In the genomic region with DNA sequence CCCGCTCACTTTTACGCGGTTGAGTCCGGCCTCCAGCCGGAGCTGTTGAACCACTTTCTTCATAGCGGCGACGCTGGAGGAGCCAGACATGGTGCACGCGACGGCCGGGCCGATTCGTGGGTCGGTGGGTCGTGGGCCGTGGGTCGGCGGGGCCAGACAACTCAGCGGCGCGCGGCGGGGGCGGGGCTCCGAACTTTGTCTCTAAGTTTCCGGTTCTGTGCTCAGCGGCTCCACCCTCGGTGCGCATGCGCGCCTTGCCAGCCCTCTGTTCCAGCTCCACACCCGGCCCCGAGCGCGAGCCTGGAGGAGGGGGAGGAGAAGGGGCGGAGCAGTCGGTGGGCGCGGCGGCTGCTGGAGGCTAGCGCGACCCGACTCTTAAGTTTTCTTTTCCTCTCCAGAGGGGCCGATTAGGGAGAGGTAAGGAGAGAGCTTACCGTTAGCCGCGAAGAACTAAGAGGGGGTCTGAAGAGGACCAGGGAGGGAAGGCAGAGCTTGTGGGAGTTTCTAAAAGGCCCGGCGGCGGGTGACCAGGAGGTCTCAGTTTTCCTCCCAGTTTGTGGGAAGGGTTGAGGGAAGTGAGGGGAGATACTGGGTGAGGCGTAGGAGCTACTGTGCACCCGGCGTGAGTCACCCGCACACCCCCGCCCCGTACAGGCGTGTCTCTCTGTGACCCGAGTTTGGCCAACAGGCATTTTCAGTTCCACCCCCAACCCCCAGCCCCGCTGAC, we compare ENCODE assay signal across 8 cellular contexts. TPM values are rescaled to one million over a fixed set of nuclear protein-coding genes. Genes with fewer than 3 reads are reported as not detected.
DNase-seq lines count a peak whose midpoint lies in the region; TF ChIP-seq lines count a peak whose summit lies in the region.

TSS of gene GNG5 (minus strand) at position 580 of the 727 bp plus-strand sequence. CDS start at position 90, 490 bp downstream.
TSS of gene SPATA1 (plus strand) at position 385 of the 727 bp plus-strand sequence. CDS start 9,974 bp downstream, outside the sequence.

- intact Hi-C loops in stomach (cut with DNase I; ENCODE audit: low total_unique reads) = no loop called here

- no peak within 1 kb of the TSS for H4K5ac ChIP-seq in H9 (ENCODE audit: insufficient read length, low read depth, low read length)

- no peak within 1 kb of the TSS for H4K8ac ChIP-seq in H9 (replicated peaks; ENCODE audit: insufficient read length, low read depth, low read length)

- H3K9me3 Mint-ChIP-seq in H9 = peaks cover 16 to 18% of the 10 kb centered on the region in 2 experiments
- H3K9me3 Mint-ChIP-seq in neural crest cell = peaks cover 10% of the 10 kb centered on the region

- TF ChIP-seq POLR2A in Raji (IDR thresholded peaks at IDR 0.05; ENCODE audit: insufficient read depth, low read depth, low read length) = peak; percentile 31; the same call in 1 of the 2 replicates
- peak in 1 of 4 donors; percentile 52 for TF ChIP-seq POLR2A in stomach (IDR thresholded peaks at IDR 0.05)

- H3K4ac ChIP-seq in H9 (ENCODE audit: low read depth, low read length) = no peak within 1 kb of the TSS

- no peaks in the 10 kb centered on the region for H3K9me3 ChIP-seq in ES-I3 (ENCODE audit: control insufficient read depth, insufficient read depth, low read length)
- no peaks in the 10 kb centered on the region for H3K9me3 ChIP-seq in H9 (ENCODE audit: control insufficient read depth, low read depth, low read length)
- H3K9me3 ChIP-seq in stomach = peaks cover 0 to 9% (median 0%) of the 10 kb centered on the region in 4 donors

- DNase-seq in H9 (peak; percentile 97), M059J (ENCODE audit: low read depth) (peak; percentile 97), activated gamma-delta T cell (lab: John Stamatoyannopoulos, UW) (peak; percentile 97), foreskin fibroblast (peak; percentile 95 to 99), neural crest cell (ENCODE audit: low read depth, low spot score) (peak; percentile 96), stomach (peak; percentile 99)

- H3K14ac ChIP-seq in H9 (ENCODE audit: insufficient read depth, low read length) = peak within 1 kb of the TSS; percentile 96; the same call in 1 of the 2 replicates

- H3K27me3 Mint-ChIP-seq in H9 (ENCODE audit: low read depth) = no peaks in the 10 kb centered on the region; the same call in 1 of the 2 replicates
- H3K27me3 Mint-ChIP-seq in neural crest cell (ENCODE audit: low read depth) = no peaks in the 10 kb centered on the region

- peak within 1 kb of the TSS; percentile 97 for H3K18ac ChIP-seq in H9 (ENCODE audit: insufficient read length, low read depth, low read length)

- H3K23ac ChIP-seq in H9 (ENCODE audit: insufficient read length, low read depth, low read length) = peak within 1 kb of the TSS; percentile 6

- peaks cover 8% of the 10 kb centered on the region; the same call in 1 of the 2 replicates for H3K79me2 ChIP-seq in H9 (ENCODE audit: insufficient read depth, low read length)

- no peak for TF ChIP-seq CTCF in H9 (conservative IDR thresholded peaks at IDR 0.05)
- no peak for TF ChIP-seq CTCF in foreskin fibroblast (IDR thresholded peaks at IDR 0.05; ENCODE audit: low read depth, low read length)
- no peak for TF ChIP-seq CTCF in neural crest cell (conservative IDR thresholded peaks at IDR 0.05)
- TF ChIP-seq CTCF in stomach (IDR thresholded peaks at IDR 0.05) = no peak

- H3K4me1 Mint-ChIP-seq in H9 (peaks cover 30 to 33% of the 10 kb centered on the region in 2 experiments), neural crest cell (peaks cover 28% of the 10 kb centered on the region)

- H3K79me1 ChIP-seq in H9 (ENCODE audit: insufficient read depth, low read depth, low read length, poor library complexity, severe bottlenecking) = no peaks in the 10 kb centered on the region

- no peak within 1 kb of the TSS for H2BK12ac ChIP-seq in H9 (ENCODE audit: insufficient read length, low read depth, low read length)

- no peak for TF ChIP-seq EP300 in stomach (IDR thresholded peaks at IDR 0.05)

- H3K4me3 Mint-ChIP-seq in H9 (peak within 1 kb of the TSS; percentile 97 to 100), neural crest cell (peak within 1 kb of the TSS; percentile 95)

- H4K91ac ChIP-seq in H9 (ENCODE audit: insufficient read length, low read depth, low read length) = no peak within 1 kb of the TSS

- H3K36me3 Mint-ChIP-seq in H9 (ENCODE audit: insufficient read depth in 1 of 3, low read depth in 3 of 3) (peaks cover 5 to 18% (median 9%) of the 10 kb centered on the region in 3 experiments; a peak in 6 of 7 replicates), neural crest cell (ENCODE audit: low read depth) (peaks cover 22% of the 10 kb centered on the region)

- H3K4me2 ChIP-seq in H9 (ENCODE audit: insufficient read depth, insufficient read length, low read length) = peak within 1 kb of the TSS; percentile 67

- H3K36me3 ChIP-seq in ES-I3 (ENCODE audit: insufficient read depth, low read length) = no peaks in the 10 kb centered on the region
- H3K36me3 ChIP-seq in stomach = peaks cover 0 to 5% (median 2%) of the 10 kb centered on the region in 4 donors

- H3K27ac ChIP-seq in H9 (ENCODE audit: insufficient read length, low read depth, low read length) (peak within 1 kb of the TSS; percentile 12), stomach (peak within 1 kb of the TSS; percentile 95 to 99 (median 98))

- H2AK5ac ChIP-seq in H9 (ENCODE audit: insufficient read length, low read length) = no peak within 1 kb of the TSS

- no peak within 1 kb of the TSS for H2AFZ ChIP-seq in H9 (ENCODE audit: low read length)

- H3T11ph ChIP-seq in H9 (ENCODE audit: low read length) = no peak within 1 kb of the TSS

- H3K4me1 ChIP-seq in ES-I3 (ENCODE audit: insufficient read depth, low read length) (peaks cover 7% of the 10 kb centered on the region), H9 (ENCODE audit: insufficient read depth, low read length) (peaks cover 3% of the 10 kb centered on the region; the same call in 1 of the 2 replicates), stomach (peaks cover 30 to 53% (median 39%) of the 10 kb centered on the region in 4 donors)

- peaks cover 4% of the 10 kb centered on the region for H3K23me2 ChIP-seq in H9 (ENCODE audit: insufficient read length, low read depth, low read length, poor library complexity, severe bottlenecking)

- H3K9ac ChIP-seq in ES-I3 (ENCODE audit: low read depth, low read length) (peak within 1 kb of the TSS; percentile 76), H9 (ENCODE audit: extremely low read depth, insufficient read length, low read length) (peak within 1 kb of the TSS; percentile 91)

- H2BK5ac ChIP-seq in H9 (ENCODE audit: insufficient read length, low read length) = no peak within 1 kb of the TSS

- WGBS in H9 (ENCODE audit: extremely low coverage, insufficient read length, low lambda C conversion rate) = no CpG with 5 or more reads among the region's 60 CpGs
- WGBS in stomach, 5 donors = 0 to 2% (median 1%) methylated on average over 50 to 60 of the region's 60 CpGs

- H3K56ac ChIP-seq in H9 (ENCODE audit: insufficient read length, low read depth, low read length) = no peak within 1 kb of the TSS

- no peak within 1 kb of the TSS for H2BK20ac ChIP-seq in H9 (ENCODE audit: low read depth, low read length, poor library complexity, severe bottlenecking)

- H3K27ac Mint-ChIP-seq in H9 (peak within 1 kb of the TSS; percentile 94 to 98 (median 97)), neural crest cell (ENCODE audit: unreplicated experiment) (peak within 1 kb of the TSS; percentile 98)

- H2BK120ac ChIP-seq in H9 (ENCODE audit: low read depth, low read length, poor library complexity, severe bottlenecking) = no peak within 1 kb of the TSS

- no peak within 1 kb of the TSS for H2BK15ac ChIP-seq in H9 (ENCODE audit: low read depth, low read length)

- H3K4me3 ChIP-seq in foreskin fibroblast (ENCODE audit: low read depth in 1 of 2, low read length in 2 of 2) (peak within 1 kb of the TSS; percentile 67 to 73), stomach (peak within 1 kb of the TSS; percentile 63 to 83 (median 75))

- H4K20me1 ChIP-seq in H9 (ENCODE audit: control insufficient read depth, insufficient read depth, insufficient read length) = no peaks in the 10 kb centered on the region

- H3K27me3 ChIP-seq in H9 (ENCODE audit: insufficient read depth, low read length) = no peaks in the 10 kb centered on the region
- H3K27me3 ChIP-seq in stomach = no peaks in the 10 kb centered on the region

RNA-seq across cellular contexts. Expression of gene GNG5, which starts in this region (rescaled TPM):
- total RNA-seq in H9 (2021) (113 and 115 TPM in 2 replicates), neural crest cell (123 and 126 TPM in 2 replicates), stomach (100 to 1,000 TPM in 3 of 5 donors, 10 to 100 TPM in 2; 20.6 to 197 (median 131) TPM)
- total RNA-seq in M059J (2014; rRNA removed; shearing (Covaris generic)) = 229 and 313 TPM in 2 replicates
- polyA plus RNA-seq in stomach = 100 to 1,000 TPM; 158 to 185 (median 180) TPM

RNA-seq across cellular contexts. Expression of gene SPATA1, which starts in this region (rescaled TPM):
- 0.61 TPM in 1 of 2 replicates, not detected in the other for total RNA-seq in H9 (2021)
- 0.30 TPM in 1 of 2 replicates, not detected in the other for total RNA-seq in M059J (2014; rRNA removed; shearing (Covaris generic))
- total RNA-seq in neural crest cell = 1.5 and 2.3 TPM in 2 replicates
- 1 to 10 TPM in 2 of 5 donors, not detected in 3; 1.3 to 1.8 TPM for total RNA-seq in stomach
- polyA plus RNA-seq in stomach = 1 to 10 TPM in 1 of 3 donors, not detected in 2; 1.5 TPM

Comparison
In these comparisons a context has a peak if more than half of its experiments do, and no peak if none do; other contexts are left out.
1. Peak in every context shown above with its lines: DNase-seq, H3K4me3 ChIP-seq and H3K27ac ChIP-seq.